10 cellular contexts compared by ENCODE assay signal in genomic region chr6:2158596-2159271, GRCh38.
A peak's percentile ranks its signal among the peaks of the same experiment; 100 is the strongest.
DNase-seq lines count a peak whose midpoint lies in the region; ATAC-seq and TF ChIP-seq lines count a peak whose summit lies in the region.
"Had no signal": no experiment of that assay in that cellular context is flagged by ENCODE, and none has a peak within 500 bp of the region (broad histone marks: within the 10 kb centered on the region; RNA-seq: fewer than 3 reads in every experiment).

No MANE protein-coding gene starts in this region.

- intact Hi-C loops in A673 (cut with micrococcal nuclease; ENCODE audit: unreplicated experiment) = no loop called here
- intact Hi-C loops in CD4-positive, alpha-beta memory T cell (cut with micrococcal nuclease) = no loop called here

- DNase-seq in A673 (ENCODE audit: low spot score) = peak; percentile 50
- peak; percentile 3 for DNase-seq in GM12865 (ENCODE audit: low read depth)
- peak; percentile 80 for DNase-seq in iPS DF 6.9 (ENCODE audit: low read depth, low spot score)
- no peak for DNase-seq in NCI-H1105 (lab: John Stamatoyannopoulos, UW)
- DNase-seq in NCI-H2227 treated with DMSO at 0.1 percent for 48 hours (lab: John Stamatoyannopoulos, UW) = no peak
- no peak for DNase-seq in CD4-positive, alpha-beta memory T cell

- H3K4me3 Mint-ChIP-seq in CD4-positive, alpha-beta memory T cell = no peak overlapping the region
- H3K4me3 Mint-ChIP-seq: stimulated activated naive B cell treated with anti-CD40 and anti-IgM and Interleukin-4, amounts not matched to agents 10 μg/mL and 1 μg/mL and 100 μg/mL, for 72 hours had no signal

- H3K4me1 ChIP-seq in A673 (ENCODE audit: insufficient read depth, low read length, poor library complexity, severe bottlenecking) (peaks cover 13% of the 10 kb centered on the region), iPS DF 6.9 (ENCODE audit: control insufficient read depth, insufficient read depth, low read length) (no peaks in the 10 kb centered on the region)
- H3K4me1 ChIP-seq in CD4-positive, alpha-beta memory T cell (ENCODE audit: insufficient read depth, low read length) = peaks cover 16% of the 10 kb centered on the region

- no peaks in the 10 kb centered on the region for H3K9me3 Mint-ChIP-seq in CD4-positive, alpha-beta memory T cell

- no peaks in the 10 kb centered on the region for H3K27me3 ChIP-seq in A673 (replicated peaks; ENCODE audit: insufficient read depth, low read depth, low read length, poor library complexity)
- H3K27me3 ChIP-seq in SU-DHL-6 (ENCODE audit: low read length) = no peaks in the 10 kb centered on the region
- H3K27me3 ChIP-seq in iPS DF 6.9 (ENCODE audit: control insufficient read depth, insufficient read depth, low read length) = no peaks in the 10 kb centered on the region
- no peaks in the 10 kb centered on the region for H3K27me3 ChIP-seq in CD4-positive, alpha-beta memory T cell (ENCODE audit: insufficient read depth, low read length)

- H3K27ac ChIP-seq in A673 (ENCODE audit: low read depth, low read length, poor library complexity, severe bottlenecking) (no peak overlapping the region), SU-DHL-6 (ENCODE audit: low read depth, low read length) (no peak overlapping the region), iPS DF 6.9 (ENCODE audit: low read length) (no peak overlapping the region)
- H3K27ac ChIP-seq in CD4-positive, alpha-beta memory T cell (ENCODE audit: low read depth, low read length) = no peak overlapping the region
- H3K27ac ChIP-seq: parathyroid adenoma had no signal

- H3K9me3 ChIP-seq in A673 (ENCODE audit: low read depth, low read length, poor library complexity, severe bottlenecking) (no peaks in the 10 kb centered on the region), SU-DHL-6 (ENCODE audit: insufficient read depth, low read length) (no peaks in the 10 kb centered on the region), iPS DF 6.9 (ENCODE audit: control insufficient read depth, insufficient read depth, low read length) (no peaks in the 10 kb centered on the region)
- H3K9me3 ChIP-seq in CD4-positive, alpha-beta memory T cell (ENCODE audit: control insufficient read depth in 1 of 2, low read length in 2 of 2) = no peaks in the 10 kb centered on the region

- no CpG with 5 or more reads among the region's 12 CpGs for WGBS in iPS DF 6.9 (ENCODE audit: insufficient coverage, insufficient read length)

- POLR2A ChIA-PET in A673 (lab: Charles Lee; ENCODE audit: low non-redundant PET) = no interaction called here
- POLR2A ChIA-PET in CD4-positive, alpha-beta memory T cell (lab: Charles Lee; ENCODE audit: partially characterized antibody) = no interaction called here

- H3K9me2 ChIP-seq in SU-DHL-6 (replicated peaks; ENCODE audit: insufficient read depth, low read length) = no peaks in the 10 kb centered on the region

- H3K36me3 Mint-ChIP-seq in CD4-positive, alpha-beta memory T cell = no peaks in the 10 kb centered on the region

- H3K27ac Mint-ChIP-seq in CD4-positive, alpha-beta memory T cell = no peak overlapping the region
- H3K27ac Mint-ChIP-seq: stimulated activated naive B cell treated with anti-CD40 and anti-IgM and Interleukin-4, amounts not matched to agents 10 μg/mL and 1 μg/mL and 100 μg/mL, for 72 hours had no signal

- H3K4me2 ChIP-seq in SU-DHL-6 (ENCODE audit: low read depth, low read length, poor library complexity, severe bottlenecking) = no peak overlapping the region

- H2AFZ ChIP-seq in SU-DHL-6 (ENCODE audit: low read depth, low read length, severe bottlenecking) = no peak overlapping the region
- H2AFZ ChIP-seq: parathyroid adenoma had no signal

- H4K20me1 ChIP-seq in SU-DHL-6 (ENCODE audit: low read depth, low read length) = peaks cover 37% of the 10 kb centered on the region

- H3K4me3 ChIP-seq in A673 (ENCODE audit: low read depth, low read length, poor library complexity, severe bottlenecking) (no peak overlapping the region), GM12865 (ENCODE audit: low read depth, low read length) (no peak overlapping the region), SU-DHL-6 (ENCODE audit: insufficient read depth, low read length, poor library complexity, severe bottlenecking) (no peak overlapping the region), iPS DF 6.9 (ENCODE audit: low read length) (no peak overlapping the region)
- no peak overlapping the region for H3K4me3 ChIP-seq in CD4-positive, alpha-beta memory T cell (ENCODE audit: low read length in 2 of 2)

- peaks cover 23 to 44% (median 35%) of the 10 kb centered on the region in 4 donors for H3K4me1 Mint-ChIP-seq in CD4-positive, alpha-beta memory T cell

- no peaks in the 10 kb centered on the region; the same call in 1 of the 2 replicates for H3K79me2 ChIP-seq in SU-DHL-6 (ENCODE audit: insufficient read depth, low read length)
- H3K79me2 ChIP-seq: parathyroid adenoma had no signal

- CTCF ChIA-PET in A673 (lab: Charles Lee) = no interaction called here
- CTCF ChIA-PET in CD4-positive, alpha-beta memory T cell (lab: Charles Lee; ENCODE audit: partially characterized antibody) = no interaction called here

- TF ChIP-seq CTCF in A673 (conservative IDR thresholded peaks at IDR 0.05; ENCODE audit: low read depth, low read length) (peak; percentile 47), GM12865 (IDR thresholded peaks at IDR 0.05; ENCODE audit: insufficient read depth, low read depth, low read length, missing control alignments) (no peak), SU-DHL-6 (IDR thresholded peaks at IDR 0.05; ENCODE audit: insufficient read depth, low read length, poor library complexity, severe bottlenecking) (peak; percentile 90)

- H3K9ac ChIP-seq in SU-DHL-6 (ENCODE audit: low read length) = no peak overlapping the region
- H3K9ac ChIP-seq: parathyroid adenoma had no signal

- no peaks in the 10 kb centered on the region for H3K27me3 Mint-ChIP-seq in CD4-positive, alpha-beta memory T cell
- H3K27me3 Mint-ChIP-seq: stimulated activated naive B cell treated with anti-CD40 and anti-IgM and Interleukin-4, amounts not matched to agents 10 μg/mL and 1 μg/mL and 100 μg/mL, for 72 hours had no signal

- BruUV-seq in A673 (replicated peaks; lab: Mats Ljungman, UMichigan) = no TSS peak

- no peak for ATAC-seq in GM18517 (IDR thresholded peaks at IDR 0.05; ENCODE audit: unreplicated experiment)

- H3F3A ChIP-seq in SU-DHL-6 (ENCODE audit: insufficient read depth) = no peaks in the 10 kb centered on the region

- H3K36me3 ChIP-seq in A673 (ENCODE audit: insufficient read depth, low read length, poor library complexity, severe bottlenecking) (no peaks in the 10 kb centered on the region), SU-DHL-6 (ENCODE audit: low read length) (no peaks in the 10 kb centered on the region), iPS DF 6.9 (ENCODE audit: control insufficient read depth, insufficient read depth, low read length) (no peaks in the 10 kb centered on the region)
- no peaks in the 10 kb centered on the region for H3K36me3 ChIP-seq in CD4-positive, alpha-beta memory T cell (ENCODE audit: insufficient read depth, low read length)

Comparison
In these comparisons a context has a peak if more than half of its experiments do, and no peak if none do; other contexts are left out.
1. DNase-seq: peak in A673 (single experiment), GM12865 (single experiment) and iPS DF 6.9 (single experiment); none in NCI-H1105 (single experiment), NCI-H2227 treated with DMSO at 0.1 percent for 48 hours (single experiment) and CD4-positive, alpha-beta memory T cell (0 of 5).